1 cellular context compared by ENCODE assay signal in the genomic region with DNA sequence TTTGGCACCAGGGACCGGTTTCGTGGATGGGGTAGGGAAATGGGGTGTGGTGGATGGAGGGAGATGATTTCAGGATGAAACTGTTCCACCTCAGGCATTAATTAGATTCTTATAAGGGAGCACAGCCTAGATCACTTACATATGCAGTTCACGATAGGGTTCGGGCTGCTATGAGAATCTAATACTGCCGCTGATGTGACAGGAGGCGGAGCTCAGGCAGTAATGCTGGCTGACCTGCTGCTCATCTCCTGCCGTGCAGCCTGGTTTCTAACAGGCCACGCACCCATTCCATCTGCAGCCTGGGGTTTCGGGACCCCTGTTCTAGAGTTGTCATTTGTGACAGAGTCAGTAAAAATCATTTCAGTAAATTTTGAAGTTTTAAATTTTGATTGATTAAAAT.
TF ChIP-seq lines count a peak whose summit lies in the region.

No MANE protein-coding gene starts in this region.

TF ChIP-seq in SK-N-SH, 30 proteins besides CTCF, POLR2A, EP300 and RAD21 (continued from another document):
- TF ChIP-seq, protein P1, sequence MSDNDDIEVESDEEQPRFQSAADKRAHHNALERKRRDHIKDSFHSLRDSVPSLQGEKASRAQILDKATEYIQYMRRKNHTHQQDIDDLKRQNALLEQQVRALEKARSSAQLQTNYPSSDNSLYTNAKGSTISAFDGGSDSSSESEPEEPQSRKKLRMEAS (IDR thresholded peaks at IDR 0.05; ENCODE audit: low read depth), result no peak
- TF ChIP-seq SMC3 (IDR thresholded peaks at IDR 0.05; ENCODE audit: low read depth, low read length), result no peak
